In the genomic region with DNA sequence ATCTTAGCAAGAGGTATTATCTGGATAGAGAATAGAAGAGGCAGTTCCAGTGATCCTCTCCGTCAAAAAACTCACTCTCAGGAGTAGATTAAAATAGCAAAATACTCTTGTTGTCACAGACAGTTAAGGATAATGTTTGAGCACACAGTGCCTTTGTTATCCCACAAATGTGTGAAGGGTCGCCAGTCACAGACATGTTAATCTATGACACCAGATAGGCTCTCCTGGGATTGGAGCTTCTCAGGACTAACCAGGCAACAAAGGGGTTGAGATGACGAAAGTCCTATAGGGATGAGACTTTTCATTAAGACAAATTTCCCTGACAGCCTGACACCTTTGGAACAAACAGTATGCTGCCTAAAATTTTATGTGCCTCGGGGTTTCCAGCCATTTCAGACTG, we compare ENCODE assay signal across 21 cellular contexts.
DNase-seq lines count a peak whose midpoint lies in the region; ATAC-seq and TF ChIP-seq lines count a peak whose summit lies in the region.
"Had no signal": no experiment of that assay in that cellular context is flagged by ENCODE, and none has a peak within 500 bp of the region (broad histone marks: within the 10 kb centered on the region; RNA-seq: fewer than 3 reads in every experiment).

No MANE protein-coding gene starts in this region.

- CTCF ChIA-PET in HEK293T (lab: Yijun Ruan, JAX): no interaction called here

- H3K9ac ChIP-seq in HUES48 (ENCODE audit: low read depth, low read length) (no peak overlapping the region), OCI-LY3 (ENCODE audit: low read length) (no peak overlapping the region), smooth muscle cell (ENCODE audit: low read depth) (no peak overlapping the region)
- H3K9ac ChIP-seq: BLaER1 treated with 17β-estradiol and CSF1 and Interleukin-3, amounts not matched to agents 10 nM and 100 nM; GM23248 had no signal

- H4K20me1 ChIP-seq in OCI-LY3 (ENCODE audit: insufficient read depth, low read length) (no peaks in the 10 kb centered on the region), smooth muscle cell (ENCODE audit: low read depth) (no peaks in the 10 kb centered on the region)
- H4K20me1 ChIP-seq: BLaER1 treated with 17β-estradiol and CSF1 and Interleukin-3, amounts not matched to agents 10 nM and 100 nM had no signal

- H3K9me3 ChIP-seq in HUES48 (ENCODE audit: control insufficient read depth, insufficient read depth, low read length) (no peaks in the 10 kb centered on the region), OCI-LY3 (ENCODE audit: insufficient read depth, low read length) (no peaks in the 10 kb centered on the region), smooth muscle cell (replicated peaks; ENCODE audit: low read depth) (no peaks in the 10 kb centered on the region)
- H3K9me3 ChIP-seq: A549; BE2C; BLaER1 treated with 17β-estradiol and CSF1 and Interleukin-3, amounts not matched to agents 10 nM and 100 nM; HAP-1 had no signal

- H3K4me1 ChIP-seq in HUES48 (ENCODE audit: control insufficient read depth, insufficient read depth, low read length) (peaks cover 7% of the 10 kb centered on the region), OCI-LY3 (ENCODE audit: low read length) (no peaks in the 10 kb centered on the region), smooth muscle cell (ENCODE audit: low read depth) (no peaks in the 10 kb centered on the region)
- H3K4me1 ChIP-seq: A549, BE2C had no signal

- H3K27me3 ChIP-seq in HUES48 (ENCODE audit: control insufficient read depth, insufficient read depth, low read length) (no peaks in the 10 kb centered on the region), OCI-LY3 (ENCODE audit: low read depth, low read length) (no peaks in the 10 kb centered on the region), smooth muscle cell (ENCODE audit: low read depth) (no peaks in the 10 kb centered on the region)
- H3K27me3 ChIP-seq: BE2C; BLaER1 treated with 17β-estradiol and CSF1 and Interleukin-3, amounts not matched to agents 10 nM and 100 nM had no signal

- H3K36me3 ChIP-seq in HUES48 (ENCODE audit: control insufficient read depth, insufficient read depth, low read length) (no peaks in the 10 kb centered on the region), OCI-LY3 (replicated peaks; ENCODE audit: low read depth, low read length) (no peaks in the 10 kb centered on the region), smooth muscle cell (ENCODE audit: low read depth) (no peaks in the 10 kb centered on the region)
- H3K36me3 ChIP-seq: BE2C; BLaER1 treated with 17β-estradiol and CSF1 and Interleukin-3, amounts not matched to agents 10 nM and 100 nM; HAP-1 had no signal

- POLR2A ChIA-PET in HEK293T (lab: Yijun Ruan, JAX): no interaction called here

- H3K4me2 ChIP-seq in OCI-LY3 (ENCODE audit: low read length): no peak overlapping the region
- no peak overlapping the region for H3K4me2 ChIP-seq in smooth muscle cell
- H3K4me2 ChIP-seq: A549; BLaER1 treated with 17β-estradiol and CSF1 and Interleukin-3, amounts not matched to agents 10 nM and 100 nM had no signal

- H3K4me3 ChIP-seq in HUES48 (ENCODE audit: low read depth, low read length) (no peak overlapping the region), OCI-LY3 (ENCODE audit: low read length) (no peak overlapping the region), smooth muscle cell (no peak overlapping the region)
- H3K4me3 ChIP-seq: A549; BLaER1 treated with 17β-estradiol and CSF1 and Interleukin-3, amounts not matched to agents 10 nM and 100 nM; GM23248; HAP-1 had no signal

- H3K27ac ChIP-seq in HUES48 (ENCODE audit: low read depth, low read length): peak overlapping the region; percentile 19
- H3K27ac ChIP-seq in OCI-LY3 (ENCODE audit: low read length): no peak overlapping the region
- no peak overlapping the region for H3K27ac ChIP-seq in smooth muscle cell (ENCODE audit: low read depth)
- H3K27ac ChIP-seq: A549; BLaER1 treated with 17β-estradiol and CSF1 and Interleukin-3, amounts not matched to agents 10 nM and 100 nM; GM23248 had no signal

- no peak for TF ChIP-seq CTCF in OCI-LY3 (IDR thresholded peaks at IDR 0.05; ENCODE audit: low read depth, low read length)
- TF ChIP-seq CTCF in smooth muscle cell (IDR thresholded peaks at IDR 0.05; ENCODE audit: borderline replicate concordance, insufficient read depth, poor library complexity, severe bottlenecking): no peak

- H3K79me2 ChIP-seq in OCI-LY3 (ENCODE audit: low read length) (no peaks in the 10 kb centered on the region), smooth muscle cell (ENCODE audit: low read depth) (no peaks in the 10 kb centered on the region)

- 74% methylated on average over 4 of the region's 4 CpGs for WGBS in smooth muscle cell (ENCODE audit: low lambda C conversion rate)

- peak; percentile 12 for DNase-seq in iPS-NIHi7 (ENCODE audit: extremely low spot score)
- DNase-seq in smooth muscle cell (lab: John Stamatoyannopoulos, UW; ENCODE audit: unreplicated experiment): no peak
- DNase-seq in H4 (ENCODE audit: low spot score): no peak
- no peak for DNase-seq in HEK293T (ENCODE audit: extremely low spot score)
- DNase-seq: 8988T; ACHN; AML-193; BE2C; CD4-positive, alpha-beta T cell; CD8-positive, alpha-beta memory T cell; DMS 273 treated with DMSO at 0.1 percent for 48 hours; DMS79; EL; GF-D8; GM23248 had no signal

- H2AFZ ChIP-seq in OCI-LY3 (ENCODE audit: low read depth, low read length) (peak overlapping the region; percentile 59; the same call in 1 of the 2 replicates), smooth muscle cell (ENCODE audit: low read depth) (peak overlapping the region; percentile 30)
- H2AFZ ChIP-seq: GM23248 had no signal

- no peaks in the 10 kb centered on the region for H3F3A ChIP-seq in smooth muscle cell (ENCODE audit: low read depth)

- no peak for ATAC-seq in HG02642 (IDR thresholded peaks at IDR 0.05; ENCODE audit: poor library complexity, unreplicated experiment)
- ATAC-seq: A549 had no signal

TF ChIP-seq in HEK293T, 16 proteins besides CTCF, POLR2A, EP300 and RAD21:
- TF ChIP-seq NFRKB (IDR thresholded peaks at IDR 0.05): no peak
- no peak for TF ChIP-seq SP1 (IDR thresholded peaks at IDR 0.05)
- TF ChIP-seq LEF1 (IDR thresholded peaks at IDR 0.05; ENCODE audit: borderline replicate concordance): no peak
- TF ChIP-seq ARNT (IDR thresholded peaks at IDR 0.05): no peak
- no peak for TF ChIP-seq ZNF384 (IDR thresholded peaks at IDR 0.05)
- no peak for TF ChIP-seq HDGF (IDR thresholded peaks at IDR 0.05; ENCODE audit: borderline replicate concordance)
- no peak for TF ChIP-seq CTBP1 (IDR thresholded peaks at IDR 0.05; ENCODE audit: borderline replicate concordance)
- no peak for TF ChIP-seq SUZ12 (IDR thresholded peaks at IDR 0.05)
- TF ChIP-seq, protein P1, sequence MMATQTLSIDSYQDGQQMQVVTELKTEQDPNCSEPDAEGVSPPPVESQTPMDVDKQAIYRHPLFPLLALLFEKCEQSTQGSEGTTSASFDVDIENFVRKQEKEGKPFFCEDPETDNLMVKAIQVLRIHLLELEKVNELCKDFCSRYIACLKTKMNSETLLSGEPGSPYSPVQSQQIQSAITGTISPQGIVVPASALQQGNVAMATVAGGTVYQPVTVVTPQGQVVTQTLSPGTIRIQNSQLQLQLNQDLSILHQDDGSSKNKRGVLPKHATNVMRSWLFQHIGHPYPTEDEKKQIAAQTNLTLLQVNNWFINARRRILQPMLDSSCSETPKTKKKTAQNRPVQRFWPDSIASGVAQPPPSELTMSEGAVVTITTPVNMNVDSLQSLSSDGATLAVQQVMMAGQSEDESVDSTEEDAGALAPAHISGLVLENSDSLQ (IDR thresholded peaks at IDR 0.05): no peak
- TF ChIP-seq FOXM1 (IDR thresholded peaks at IDR 0.05; ENCODE audit: borderline replicate concordance): no peak
- TF ChIP-seq FOXA1 (IDR thresholded peaks at IDR 0.05): no peak
- no peak for TF ChIP-seq BHLHE40 (IDR thresholded peaks at IDR 0.05; ENCODE audit: borderline replicate concordance)
- TF ChIP-seq FOXK2 (IDR thresholded peaks at IDR 0.05): no peak
